In the genomic region with DNA sequence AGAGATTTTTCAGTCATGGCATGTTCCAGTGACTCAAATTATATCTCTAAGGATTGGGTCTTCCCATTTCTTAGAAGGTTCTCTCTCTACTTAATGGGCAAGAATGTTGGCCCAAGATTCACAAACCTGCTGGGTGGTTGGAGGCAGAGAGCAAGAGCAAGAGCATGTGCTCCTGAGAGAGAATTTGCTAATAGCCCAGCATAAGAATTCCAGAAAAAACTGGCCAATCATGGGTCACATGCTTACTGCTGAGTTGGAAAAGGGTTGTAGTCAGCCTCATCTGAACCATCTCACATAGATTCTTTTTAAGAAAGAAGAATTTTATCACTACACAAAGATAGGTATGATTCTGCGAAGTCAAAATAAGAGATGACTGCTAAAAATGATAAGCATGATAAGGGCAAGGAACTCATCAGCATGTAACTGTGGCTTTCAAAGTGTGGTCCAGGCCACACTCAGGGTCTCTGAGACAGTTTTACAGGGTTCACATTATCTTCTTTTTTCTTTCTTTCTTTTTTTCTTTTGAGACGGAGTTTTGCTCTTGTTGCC, we compare ENCODE assay signal across 25 cellular contexts.
"Had no signal": no experiment of that assay in that cellular context is flagged by ENCODE, and none has a peak within 500 bp of the region (broad histone marks: within the 10 kb centered on the region; RNA-seq: fewer than 3 reads in every experiment).

No MANE protein-coding gene starts in this region.

- ATAC-seq: activated CD4-positive, CD25-positive, alpha-beta regulatory T cell treated with anti-CD3 and anti-CD28 coated beads, Interleukin-2, amount 50 U/mL, for 24 hours; activated naive CD8-positive, alpha-beta T cell treated with anti-CD3 and anti-CD28 coated beads, Interleukin-2, amount 50 U/mL, for 24 hours; activated T-cell treated with anti-CD3 and anti-CD28 coated beads, Interleukin-2, amount 50 U/mL, for 72 hours; naive thymus-derived CD8-positive, alpha-beta T cell; stimulated activated naive CD8-positive, alpha-beta T cell treated with anti-CD3 and anti-CD28 coated beads, Interleukin-15, Interleukin-2, amounts not matched to agents 100 U/mL and 50 U/mL, for 24 hours; upper lobe of right lung had no signal

- H2AFZ ChIP-seq: neural progenitor cell had no signal

- DNase-seq: activated CD4-positive, alpha-beta memory T cell treated with anti-CD3 and anti-CD28 coated beads, Interleukin-2, amount 10 ng/mL, durations not matched to agents 7 days and 5 days; activated CD4-positive, alpha-beta T cell treated with anti-CD3 and anti-CD28 coated beads, Interleukin-2, amount 10 ng/mL, durations not matched to agents 24 days and 14 days; activated effector memory CD4-positive, alpha-beta T cell treated with Interleukin-2 at 50 U/mL for 16 hours; activated naive CD4-positive, alpha-beta T cell treated with anti-CD3 and anti-CD28 coated beads, Interleukin-2, amount 50 U/mL, for 16 hours; activated naive CD8-positive, alpha-beta T cell treated with anti-CD3 and anti-CD28 coated beads, Interleukin-2, amount 50 U/mL, for 24 hours; activated T-cell treated with anti-CD3 and anti-CD28 coated beads, Interleukin-2, amount 50 U/mL, for 72 hours; cerebellar nuclear complex; cortex of kidney; effector CD4-positive, alpha-beta T cell; foreskin melanocyte; hippocampal formation; left ventricle myocardium inferior; naive thymus-derived CD8-positive, alpha-beta T cell; retina; sigmoid colon; stimulated activated CD4-positive, alpha-beta T cell treated with anti-CD3 and anti-CD28 coated beads, Interleukin-2, amount 100 ng/mL, for 48 hours; stimulated activated naive CD8-positive, alpha-beta T cell treated with anti-CD3 and anti-CD28 coated beads, Interleukin-15, Interleukin-2, amounts not matched to agents 100 U/mL and 50 U/mL, for 24 hours; upper lobe of right lung had no signal

- H3K27ac ChIP-seq: left ventricle myocardium inferior, neural progenitor cell, sigmoid colon, upper lobe of right lung, VCaP had no signal

- H3K4me3 Mint-ChIP-seq: activated CD4-positive, alpha-beta memory T cell treated with anti-CD3 and anti-CD28 coated beads, Interleukin-2, amount 10 ng/mL, durations not matched to agents 7 days and 5 days; activated CD4-positive, alpha-beta T cell treated with anti-CD3 and anti-CD28 coated beads, Interleukin-2, amount 10 ng/mL, durations not matched to agents 24 days and 14 days; activated naive CD8-positive, alpha-beta T cell treated with anti-CD3 and anti-CD28 coated beads, Interleukin-2, amount 50 U/mL, for 24 hours; activated T-cell treated with anti-CD3 and anti-CD28 coated beads, Interleukin-2, amount 50 U/mL, for 72 hours; mesothelial cell of epicardium; naive thymus-derived CD8-positive, alpha-beta T cell; neural progenitor cell had no signal

- H3K27ac Mint-ChIP-seq: activated CD4-positive, alpha-beta T cell treated with anti-CD3 and anti-CD28 coated beads, Interleukin-2, amount 10 ng/mL, durations not matched to agents 24 days and 14 days; activated naive CD8-positive, alpha-beta T cell treated with anti-CD3 and anti-CD28 coated beads, Interleukin-2, amount 50 U/mL, for 24 hours; mesothelial cell of epicardium; neural progenitor cell; progenitor cell of endocrine pancreas had no signal

- H3K27me3 Mint-ChIP-seq: activated CD4-positive, alpha-beta memory T cell treated with anti-CD3 and anti-CD28 coated beads, Interleukin-2, amount 10 ng/mL, durations not matched to agents 7 days and 5 days; activated CD4-positive, alpha-beta T cell treated with anti-CD3 and anti-CD28 coated beads, Interleukin-2, amount 10 ng/mL, durations not matched to agents 24 days and 14 days; activated naive CD8-positive, alpha-beta T cell treated with anti-CD3 and anti-CD28 coated beads, Interleukin-2, amount 50 U/mL, for 24 hours; naive thymus-derived CD8-positive, alpha-beta T cell had no signal

- H3K4me1 ChIP-seq: left ventricle myocardium inferior, sigmoid colon had no signal

- H3K9ac ChIP-seq: neural progenitor cell had no signal

- FAIRE-seq: endometrium had no signal

- H3K36me3 ChIP-seq: left ventricle myocardium inferior, neural progenitor cell, sigmoid colon, upper lobe of right lung had no signal

- H3K27me3 ChIP-seq: neural progenitor cell, sigmoid colon, upper lobe of right lung had no signal

- H3K4me2 ChIP-seq: neural progenitor cell, smooth muscle cell had no signal

- H3K4me3 ChIP-seq: left ventricle myocardium inferior, neural progenitor cell, sigmoid colon, smooth muscle cell, upper lobe of right lung had no signal

- H3K9me3 Mint-ChIP-seq: activated naive CD8-positive, alpha-beta T cell treated with anti-CD3 and anti-CD28 coated beads, Interleukin-2, amount 50 U/mL, for 24 hours; mesothelial cell of epicardium; neural progenitor cell had no signal

- H3K9me3 ChIP-seq: left ventricle myocardium inferior, sigmoid colon, upper lobe of right lung had no signal

- H3K36me3 Mint-ChIP-seq: mesothelial cell of epicardium; naive thymus-derived CD8-positive, alpha-beta T cell had no signal
